Comparison of ENCODE assay signal across 8 cellular contexts in the genomic region with DNA sequence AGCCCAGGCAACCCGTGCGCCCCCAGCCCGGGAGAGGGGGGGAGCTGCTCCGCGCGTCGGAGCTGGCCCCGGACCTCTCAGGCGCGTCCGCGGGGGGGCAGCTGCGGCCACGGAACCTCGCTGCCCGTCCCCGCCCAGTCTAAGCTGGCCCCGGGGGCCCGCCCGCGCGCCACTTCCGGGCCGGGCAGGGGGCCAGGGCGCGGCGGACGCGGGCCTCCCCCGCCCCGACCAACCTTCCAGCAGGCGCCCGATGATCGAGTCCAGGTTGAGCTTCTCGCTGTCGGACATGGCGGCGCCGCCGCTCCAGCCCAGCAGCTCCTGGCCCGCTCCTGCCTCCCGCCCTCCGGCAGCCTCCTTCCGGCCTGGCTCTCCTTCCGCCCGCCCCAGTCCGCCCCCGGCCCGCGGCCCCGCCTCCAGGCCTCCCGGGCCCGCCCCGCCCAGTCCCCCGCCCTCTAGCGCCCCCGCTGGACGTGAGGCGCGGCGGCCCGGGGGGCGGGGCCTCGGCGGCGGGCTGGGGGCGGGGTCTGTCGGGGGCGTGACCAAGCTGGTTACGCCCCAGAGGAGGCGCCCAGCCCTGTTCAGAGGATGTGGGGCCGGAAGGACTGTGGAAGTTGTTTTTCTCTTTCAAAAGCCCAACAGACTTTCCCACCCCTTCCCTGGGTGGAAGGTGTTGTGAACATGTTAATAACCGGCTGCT. TPM values are rescaled to one million over a fixed set of nuclear protein-coding genes. Genes with fewer than 3 reads are reported as not detected.
A peak's percentile ranks its signal among the peaks of the same experiment; 100 is the strongest.
DNase-seq lines count a peak whose midpoint lies in the region; ATAC-seq, FAIRE-seq and TF ChIP-seq lines count a peak whose summit lies in the region.

A gene (minus strand): TSS at position 364 of the 697 bp plus-strand sequence. CDS start 76 bp downstream, at position 288.

- H3K36me3 ChIP-seq in right atrium auricular region, result peaks cover 31% of the 10 kb centered on the region

- FAIRE-seq in urothelium cell line (lab: Jason Lieb, UNC), result no peak

- intact Hi-C loops in T-helper 2 cell treated with Interferon-gamma antibody and Interleukin-4, amounts not matched to agents 100 ng/mL and 5 ng/mL, for 36 hours (cut with micrococcal nuclease), result loop anchor here (1.0 to 5.0 kb wide), 5 partner anchors 9 to 114 kb away; a partner anchor contains a TSS

- peaks cover 0 to 36% of the 10 kb centered on the region in 2 donors for H3K4me1 ChIP-seq in right atrium auricular region

- in situ Hi-C loops in GM13976 (cut with MboI; ENCODE audit: low sequenced_read_pairs, unreplicated experiment), result no loop called here

- peak within 1 kb of the TSS; percentile 79 to 93 for H3K4me3 ChIP-seq in right atrium auricular region

- DNase-seq in GM13976 (ENCODE audit: low spot score) (peak; percentile 99), NCI-H187 treated with DMSO at 0.1 percent for 48 hours (lab: John Stamatoyannopoulos, UW) (peak; percentile 55), right atrium auricular region (ENCODE audit: low spot score) (peak; percentile 90), putamen (ENCODE audit: low spot score) (peak; percentile 93), urothelium cell line (ENCODE audit: low spot score) (peak; percentile 98)

- no peaks in the 10 kb centered on the region for H3K27me3 ChIP-seq in right atrium auricular region

- peak; percentile 53 for ATAC-seq in HG02870 (IDR thresholded peaks at IDR 0.05; ENCODE audit: unreplicated experiment)

- H3K27ac ChIP-seq in angular gyrus (ENCODE audit: low read depth, low read length) (peak within 1 kb of the TSS; percentile 96), right atrium auricular region (peak within 1 kb of the TSS; percentile 95)

- H3K9me3 ChIP-seq in right atrium auricular region, result no peaks in the 10 kb centered on the region

- TF ChIP-seq CTCF in GM13976 (IDR thresholded peaks at IDR 0.05; ENCODE audit: borderline replicate concordance, control extremely low read depth, extremely low read depth, insufficient read depth, missing control alignments) (peak; percentile 65), right atrium auricular region (IDR thresholded peaks at IDR 0.05) (peak; percentile 61 to 79)

RNA-seq across cellular contexts. Expression of the gene that starts here (rescaled TPM):
- total RNA-seq in T-helper 2 cell treated with Interferon-gamma antibody and Interleukin-4, amounts not matched to agents 100 ng/mL and 5 ng/mL, for 36 hours, result 346 and 351 TPM in 2 replicates
- total RNA-seq in right atrium auricular region, result 100 to 1,000 TPM in 1 of 2 donors, 10 to 100 TPM in 1; 97.8 to 112 TPM

Comparison
In these comparisons a context has a peak if more than half of its experiments do, and no peak if none do; other contexts are left out.
1. Peak in every context shown above with its lines: DNase-seq, ATAC-seq, H3K4me3 ChIP-seq and H3K27ac ChIP-seq.